ENCODE assay signal across 8 cellular contexts in the genomic region with DNA sequence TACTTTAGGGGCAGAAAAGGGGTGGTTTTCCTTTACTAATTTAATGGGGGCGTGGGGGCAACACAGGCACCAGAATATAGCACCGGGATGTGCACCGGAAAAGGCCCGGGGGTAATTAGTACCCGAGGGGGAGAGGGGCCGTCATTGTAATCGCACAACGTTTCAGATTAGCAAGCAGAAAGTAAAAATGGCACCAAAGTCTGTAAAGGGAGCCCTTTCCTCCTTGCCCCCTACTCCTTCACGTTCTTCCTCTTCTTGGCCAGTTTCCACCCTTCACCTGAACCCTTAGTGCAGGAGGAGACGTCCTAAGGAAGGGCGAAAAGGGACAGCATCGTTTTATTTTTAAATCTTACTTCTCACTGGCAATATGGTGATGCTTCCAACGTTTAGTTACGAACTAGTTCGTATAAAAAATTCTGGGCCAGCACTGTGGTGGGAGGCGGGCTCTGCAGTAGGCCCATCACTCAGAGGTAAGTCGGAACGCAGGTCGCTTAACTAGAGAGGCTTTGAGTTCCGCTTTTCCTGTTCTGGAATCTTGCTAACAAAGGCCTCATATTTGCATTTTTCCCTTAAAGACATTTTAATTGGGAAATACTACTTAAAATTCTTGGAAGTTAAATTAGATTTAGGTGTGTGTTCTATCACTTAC. TPM values are rescaled to one million over a fixed set of nuclear protein-coding genes. Genes with fewer than 3 reads are reported as not detected.
DNase-seq lines count a peak whose midpoint lies in the region; ATAC-seq and TF ChIP-seq lines count a peak whose summit lies in the region.

No MANE protein-coding gene starts in this region.

- H3K4me1 ChIP-seq in hepatocyte (ENCODE audit: insufficient read depth), result no peaks in the 10 kb centered on the region

- H3K9me3 ChIP-seq in WERI-Rb-1 (ENCODE audit: severe bottlenecking) (no peaks in the 10 kb centered on the region), hepatocyte (ENCODE audit: low read depth) (no peaks in the 10 kb centered on the region)

- no peak for ATAC-seq in stimulated activated naive B cell treated with anti-CD40 and anti-IgM and Interleukin-4, amounts not matched to agents 10 μg/mL and 1 μg/mL and 100 μg/mL, for 72 hours (replicated peaks)
- no peak for ATAC-seq in HG03571 (IDR thresholded peaks at IDR 0.05; ENCODE audit: unreplicated experiment)

- no peaks in the 10 kb centered on the region for H3K9me3 Mint-ChIP-seq in stimulated activated naive B cell treated with anti-CD40 and anti-IgM and Interleukin-4, amounts not matched to agents 10 μg/mL and 1 μg/mL and 100 μg/mL, for 72 hours

- no peaks in the 10 kb centered on the region for H3K9me2 ChIP-seq in hepatocyte (replicated peaks; ENCODE audit: insufficient read depth)

- H3K79me2 ChIP-seq in hepatocyte, result peaks cover 36% of the 10 kb centered on the region

- peak overlapping the region; percentile 90 for H3K4me2 ChIP-seq in hepatocyte

- peak overlapping the region; percentile 76 for H2AFZ ChIP-seq in hepatocyte

- DNase-seq in NCI-H2029 treated with DMSO at 0.1 percent for 48 hours (lab: John Stamatoyannopoulos, UW) (peak; percentile 55), NCI-H2029 (lab: John Stamatoyannopoulos, UW) (no peak), WERI-Rb-1 (no peak), hepatocyte (ENCODE audit: low spot score) (no peak), foreskin melanocyte (no peak), NCI-H510A (lab: John Stamatoyannopoulos, UW) (no peak)
- no peak for DNase-seq in stimulated activated naive B cell treated with anti-CD40 and anti-IgM and Interleukin-4, amounts not matched to agents 10 μg/mL and 1 μg/mL and 100 μg/mL, for 72 hours

- peaks cover 12 to 28% of the 10 kb centered on the region in 2 donors for H3K4me1 Mint-ChIP-seq in stimulated activated naive B cell treated with anti-CD40 and anti-IgM and Interleukin-4, amounts not matched to agents 10 μg/mL and 1 μg/mL and 100 μg/mL, for 72 hours

- H3K27me3 ChIP-seq in WERI-Rb-1 (ENCODE audit: insufficient read depth, low read depth, severe bottlenecking) (no peaks in the 10 kb centered on the region), hepatocyte (peaks cover 4% of the 10 kb centered on the region)

- no peaks in the 10 kb centered on the region for H3K27me3 Mint-ChIP-seq in stimulated activated naive B cell treated with anti-CD40 and anti-IgM and Interleukin-4, amounts not matched to agents 10 μg/mL and 1 μg/mL and 100 μg/mL, for 72 hours

- H3K27ac ChIP-seq in WERI-Rb-1 (peak overlapping the region; percentile 62), hepatocyte (peak overlapping the region; percentile 27)

- peaks cover 0 to 3% of the 10 kb centered on the region in 2 donors for H3K36me3 Mint-ChIP-seq in stimulated activated naive B cell treated with anti-CD40 and anti-IgM and Interleukin-4, amounts not matched to agents 10 μg/mL and 1 μg/mL and 100 μg/mL, for 72 hours

- TF ChIP-seq CTCF in WERI-Rb-1 (IDR thresholded peaks at IDR 0.05; ENCODE audit: low read depth, low read length), result no peak
- TF ChIP-seq CTCF in hepatocyte (IDR thresholded peaks at IDR 0.05; ENCODE audit: poor library complexity), result no peak

- H3K4me3 Mint-ChIP-seq in stimulated activated naive B cell treated with anti-CD40 and anti-IgM and Interleukin-4, amounts not matched to agents 10 μg/mL and 1 μg/mL and 100 μg/mL, for 72 hours, result peak overlapping the region; percentile 92 to 97

- WGBS in hepatocyte (ENCODE audit: low lambda C conversion rate, missing lambda C conversion rate), result 62% methylated on average over 20 of the region's 20 CpGs

- H4K20me1 ChIP-seq in hepatocyte (ENCODE audit: insufficient read depth, poor library complexity, severe bottlenecking), result peaks cover 8% of the 10 kb centered on the region

- H3K4me3 ChIP-seq in WERI-Rb-1 (ENCODE audit: low read depth, low read length) (peak overlapping the region; percentile 81), hepatocyte (peak overlapping the region; percentile 95)

- peaks cover 6% of the 10 kb centered on the region for H3K36me3 ChIP-seq in WERI-Rb-1
- H3K36me3 ChIP-seq in hepatocyte (replicated peaks; ENCODE audit: insufficient read depth, low read depth), result no peaks in the 10 kb centered on the region

- peak overlapping the region; percentile 95 for H3K27ac Mint-ChIP-seq in stimulated activated naive B cell treated with anti-CD40 and anti-IgM and Interleukin-4, amounts not matched to agents 10 μg/mL and 1 μg/mL and 100 μg/mL, for 72 hours

RNA-seq across cellular contexts. Expression of gene CEP85L, which starts 0.8 kb away (rescaled TPM):
- 38.5 and 40.2 TPM in 2 replicates for total RNA-seq in hepatocyte
- 17.8 and 26.3 TPM in 2 replicates for polyA plus RNA-seq in hepatocyte
